In the genomic region with DNA sequence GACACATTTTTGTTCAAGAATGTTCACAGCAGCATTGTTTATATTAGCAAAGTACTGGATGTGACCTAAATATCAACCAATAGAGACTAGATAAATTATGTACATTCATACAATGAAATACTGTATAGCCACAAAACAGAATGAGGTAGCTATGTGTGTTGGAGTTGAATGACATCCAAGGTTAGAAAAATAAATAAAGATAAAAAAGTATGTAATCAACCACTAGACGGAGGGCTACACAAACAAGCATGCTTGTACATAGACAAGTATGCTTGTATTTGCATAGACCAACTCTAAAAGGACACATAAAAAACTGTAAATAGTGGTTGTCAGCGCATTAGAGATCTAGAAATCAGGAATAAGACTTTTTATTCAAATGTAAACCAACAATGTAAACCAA, we compare ENCODE assay signal across 8 cellular contexts. TPM values are rescaled to one million over a fixed set of nuclear protein-coding genes. Genes with fewer than 3 reads are reported as not detected.
DNase-seq lines count a peak whose midpoint lies in the region; ATAC-seq, FAIRE-seq and TF ChIP-seq lines count a peak whose summit lies in the region.

No MANE protein-coding gene starts in this region.

- peak overlapping the region; percentile 96 for H3K4me2 ChIP-seq in BLaER1

- peaks cover 24% of the 10 kb centered on the region for H3K36me3 Mint-ChIP-seq in chondrocyte (ENCODE audit: low read depth)
- H3K36me3 Mint-ChIP-seq in natural killer cell: no peaks in the 10 kb centered on the region

- H3K27ac Mint-ChIP-seq in chondrocyte (ENCODE audit: unreplicated experiment): peak overlapping the region; percentile 99
- H3K27ac Mint-ChIP-seq in natural killer cell: peak overlapping the region; percentile 93 to 98

- H3K27me3 Mint-ChIP-seq in chondrocyte (ENCODE audit: low read depth): no peaks in the 10 kb centered on the region
- no peaks in the 10 kb centered on the region for H3K27me3 Mint-ChIP-seq in natural killer cell (ENCODE audit: low read depth in 2 of 2)

- DNase-seq in LHCN-M2 (ENCODE audit: low read depth): peak; percentile 18
- no peak for DNase-seq in chondrocyte (ENCODE audit: low spot score)
- no peak for DNase-seq in natural killer cell
- DNase-seq in NCI-H2107 treated with DMSO at 0.1 percent for 48 hours (lab: John Stamatoyannopoulos, UW; ENCODE audit: unreplicated experiment): no peak
- no peak for DNase-seq in SW 1271 (lab: John Stamatoyannopoulos, UW)
- no peak for DNase-seq in urothelium cell line (ENCODE audit: low spot score)
- no peak for DNase-seq in Ammon's horn (ENCODE audit: low spot score)

- H3K9ac ChIP-seq in BLaER1: peak overlapping the region; percentile 97

- H3K4me1 Mint-ChIP-seq in chondrocyte (ENCODE audit: low read depth) (peaks cover 59% of the 10 kb centered on the region), natural killer cell (peaks cover 75 to 82% of the 10 kb centered on the region in 2 donors)

- H3K27ac ChIP-seq in BLaER1: no peak overlapping the region

- peak overlapping the region; percentile 94 for H3K4me3 Mint-ChIP-seq in chondrocyte (ENCODE audit: unreplicated experiment)
- H3K4me3 Mint-ChIP-seq in natural killer cell: peak overlapping the region; percentile 98

- peaks cover 67% of the 10 kb centered on the region for H4K20me1 ChIP-seq in BLaER1

- H3K4me3 ChIP-seq in BLaER1: peak overlapping the region; percentile 97

- peaks cover 45% of the 10 kb centered on the region for H3K9me3 ChIP-seq in BLaER1

- H3K36me3 ChIP-seq in BLaER1: peaks cover 46% of the 10 kb centered on the region

- no peaks in the 10 kb centered on the region for H3K27me3 ChIP-seq in BLaER1

- no peak for FAIRE-seq in urothelium cell line (lab: Jason Lieb, UNC)

- H3K4me1 ChIP-seq in BLaER1: peaks cover 28% of the 10 kb centered on the region

- intact Hi-C loops in natural killer cell (cut with micrococcal nuclease): no loop called here

- no peak for ATAC-seq in natural killer cell

- peaks cover 3% of the 10 kb centered on the region for H3K9me3 Mint-ChIP-seq in chondrocyte (ENCODE audit: low read depth)
- H3K9me3 Mint-ChIP-seq in natural killer cell: no peaks in the 10 kb centered on the region

- peak; percentile 34 for TF ChIP-seq CTCF in chondrocyte (IDR thresholded peaks at IDR 0.05)
- TF ChIP-seq CTCF in natural killer cell (IDR thresholded peaks at IDR 0.05): no peak

RNA-seq across cellular contexts. Expression of gene FEM1C, which starts 3.0 kb away (rescaled TPM):
- total RNA-seq in LHCN-M2 (2014; rRNA removed) (19.6 and 22.1 TPM in 2 replicates), chondrocyte (14.8 to 15.4 TPM (median 14.8 TPM) in 3 replicates), natural killer cell (10 to 100 TPM; 33.8 to 48.6 (median 36.2) TPM)
- polyA plus RNA-seq in LHCN-M2 (2012): 6.4 TPM
